In the genomic region with DNA sequence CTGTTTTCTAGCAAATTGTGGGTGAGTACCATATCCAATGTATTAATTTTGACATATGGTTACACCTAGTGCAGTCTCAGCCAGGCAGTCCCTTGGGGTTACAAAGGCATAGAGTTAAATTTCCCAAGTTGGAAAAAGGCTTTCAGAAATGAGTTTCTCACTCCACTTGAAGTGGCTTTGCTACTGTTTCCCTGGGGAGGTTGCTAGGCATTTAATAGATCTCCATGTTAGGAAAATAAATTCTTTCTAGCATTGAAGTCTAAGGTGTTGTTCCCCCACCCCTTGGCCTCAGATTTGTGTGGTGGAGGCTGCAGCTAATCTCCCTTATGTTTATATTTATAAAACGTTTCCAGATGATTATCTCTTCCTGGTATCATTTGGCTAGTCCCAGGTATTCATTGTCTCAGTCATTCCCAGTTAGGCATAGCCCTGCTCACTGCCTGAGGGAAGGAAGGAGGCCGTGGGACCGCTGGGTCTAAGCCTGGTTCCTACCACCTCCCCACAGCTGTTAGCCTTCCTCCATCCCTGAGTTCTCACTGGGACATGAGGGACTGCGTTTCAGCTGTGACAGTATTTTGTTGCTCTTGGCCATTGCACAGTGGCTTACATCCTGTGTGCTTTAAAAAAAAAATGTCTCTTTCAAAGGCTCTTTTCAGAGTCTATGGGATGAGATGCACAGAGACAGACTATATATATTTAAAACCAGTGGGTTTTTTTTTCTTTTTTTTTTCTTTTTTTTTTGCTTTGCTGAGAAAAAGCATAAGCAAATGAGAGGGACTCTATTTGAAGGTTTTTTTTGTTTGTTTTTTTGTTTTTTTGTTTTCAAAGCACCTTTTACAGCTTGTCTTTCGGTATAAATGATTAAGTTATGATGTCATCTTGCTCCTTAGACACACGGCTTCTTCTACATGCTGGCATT, we compare ENCODE assay signal across 18 cellular contexts.
DNase-seq lines count a peak whose midpoint lies in the region; ATAC-seq lines count a peak whose summit lies in the region.
"Had no signal": no experiment of that assay in that cellular context is flagged by ENCODE, and none has a peak within 500 bp of the region (broad histone marks: within the 10 kb centered on the region; RNA-seq: fewer than 3 reads in every experiment).

No MANE protein-coding gene starts in this region.

- no peak for ATAC-seq in activated T-cell treated with anti-CD3 and anti-CD28 coated beads, Interleukin-2, amount 50 U/mL, for 72 hours (replicated peaks in 1 of 2)
- ATAC-seq: activated naive CD4-positive, alpha-beta T cell treated with anti-CD3 and anti-CD28 coated beads, Interleukin-2, amount 50 U/mL, for 72 hours had no signal

- H3K4me3 Mint-ChIP-seq in dendritic cell treated with granulocyte-macrophage colony-stimulating factor and Interleukin-4, amounts not matched to agents 40 ng/mL and 50 ng/mL, for 4 days: no peak overlapping the region
- no peak overlapping the region for H3K4me3 Mint-ChIP-seq in activated T-cell treated with anti-CD3 and anti-CD28 coated beads, Interleukin-2, amount 50 U/mL, for 72 hours
- H3K4me3 Mint-ChIP-seq in activated CD4-positive, alpha-beta memory T cell treated with anti-CD3 and anti-CD28 coated beads for 36 hours: no peak overlapping the region
- H3K4me3 Mint-ChIP-seq: activated CD4-positive, alpha-beta T cell treated with anti-CD3 and anti-CD28 coated beads, Interleukin-2, amount 10 ng/mL, durations not matched to agents 24 days and 14 days; B cell; IgD-negative memory B cell had no signal

- DNase-seq in DMS79 treated with DMSO at 0.1 percent for 48 hours (lab: John Stamatoyannopoulos, UW) (peak; percentile 30), NCI-H1694 treated with DMSO at 0.1 percent for 48 hours (lab: John Stamatoyannopoulos, UW) (peak; percentile 5), neuronal stem cell (ENCODE audit: low spot score) (no peak), NCI-H510A treated with DMSO at 0.1 percent for 48 hours (lab: John Stamatoyannopoulos, UW) (no peak)
- no peak for DNase-seq in activated T-cell treated with anti-CD3 and anti-CD28 coated beads, Interleukin-2, amount 50 U/mL, for 72 hours
- no peak for DNase-seq in activated CD4-positive, alpha-beta memory T cell treated with anti-CD3 and anti-CD28 coated beads for 36 hours
- DNase-seq: activated CD4-positive, alpha-beta T cell treated with anti-CD3 and anti-CD28 coated beads, Interleukin-2, amount 10 ng/mL, durations not matched to agents 24 days and 14 days; activated T-cell treated with anti-CD3 and anti-CD28 coated beads for 4 hours; cortex of kidney; NCI-H510A; PC-9; thyroid gland had no signal

- no peak overlapping the region for H3K14ac ChIP-seq in neuronal stem cell (ENCODE audit: low read length)

- no peak overlapping the region for H2BK15ac ChIP-seq in neuronal stem cell (ENCODE audit: low read length)

- H3K9me3 ChIP-seq in neuronal stem cell (replicated peaks in 1 of 2; ENCODE audit: control insufficient read depth in 2 of 2, insufficient read depth in 1 of 2, low read depth in 1 of 2, low read length in 2 of 2): no peaks in the 10 kb centered on the region
- H3K9me3 ChIP-seq: esophagus muscularis mucosa, thyroid gland had no signal

- H4K8ac ChIP-seq in neuronal stem cell (ENCODE audit: low read depth, low read length): no peak overlapping the region

- no peaks in the 10 kb centered on the region for H3K27me3 ChIP-seq in neuronal stem cell (ENCODE audit: control insufficient read depth in 3 of 3, insufficient read depth in 3 of 3, low read depth in 1 of 3, low read length in 3 of 3)
- H3K27me3 ChIP-seq: esophagus muscularis mucosa, thyroid gland had no signal

- no peaks in the 10 kb centered on the region for H3K36me3 Mint-ChIP-seq in dendritic cell treated with granulocyte-macrophage colony-stimulating factor and Interleukin-4, amounts not matched to agents 40 ng/mL and 50 ng/mL, for 4 days (ENCODE audit: low read depth)
- peaks cover 3% of the 10 kb centered on the region in 2 donors for H3K36me3 Mint-ChIP-seq in activated T-cell treated with anti-CD3 and anti-CD28 coated beads, Interleukin-2, amount 50 U/mL, for 72 hours (ENCODE audit: insufficient read depth in 2 of 2)
- no peaks in the 10 kb centered on the region for H3K36me3 Mint-ChIP-seq in activated CD4-positive, alpha-beta memory T cell treated with anti-CD3 and anti-CD28 coated beads for 36 hours
- H3K36me3 Mint-ChIP-seq: IgD-negative memory B cell had no signal

- no peak overlapping the region for H3K4ac ChIP-seq in neuronal stem cell (ENCODE audit: low read length)

- intact Hi-C loops in dendritic cell treated with granulocyte-macrophage colony-stimulating factor and Interleukin-4, amounts not matched to agents 40 ng/mL and 50 ng/mL, for 4 days (cut with micrococcal nuclease): no loop called here
- intact Hi-C loops in activated CD4-positive, alpha-beta memory T cell treated with anti-CD3 and anti-CD28 coated beads for 36 hours (cut with micrococcal nuclease): no loop called here

- H3K4me2 ChIP-seq in neuronal stem cell (ENCODE audit: insufficient read depth, low read length, poor library complexity, severe bottlenecking): no peak overlapping the region
- H3K4me2 ChIP-seq: PC-9 had no signal

- H3K27ac Mint-ChIP-seq in dendritic cell treated with granulocyte-macrophage colony-stimulating factor and Interleukin-4, amounts not matched to agents 40 ng/mL and 50 ng/mL, for 4 days: peak overlapping the region; percentile 43
- no peak overlapping the region for H3K27ac Mint-ChIP-seq in activated T-cell treated with anti-CD3 and anti-CD28 coated beads, Interleukin-2, amount 50 U/mL, for 72 hours
- H3K27ac Mint-ChIP-seq in activated CD4-positive, alpha-beta memory T cell treated with anti-CD3 and anti-CD28 coated beads for 36 hours: no peak overlapping the region
- H3K27ac Mint-ChIP-seq: activated CD4-positive, alpha-beta T cell treated with anti-CD3 and anti-CD28 coated beads, Interleukin-2, amount 10 ng/mL, durations not matched to agents 24 days and 14 days; activated naive CD4-positive, alpha-beta T cell treated with anti-CD3 and anti-CD28 coated beads, Interleukin-2, amount 50 U/mL, for 72 hours; B cell; IgD-negative memory B cell had no signal

- H3K18ac ChIP-seq in neuronal stem cell (ENCODE audit: low read length): peak overlapping the region; percentile 41

- no peak overlapping the region for H3K27ac ChIP-seq in neuronal stem cell (replicated peaks; ENCODE audit: low read length)
- H3K27ac ChIP-seq: esophagus muscularis mucosa, PC-9, thyroid gland had no signal

- H3K9ac ChIP-seq in neuronal stem cell (ENCODE audit: low read depth, low read length, poor library complexity): no peak overlapping the region

- H2BK120ac ChIP-seq in neuronal stem cell (ENCODE audit: low read depth, low read length): no peak overlapping the region

- no peak overlapping the region for H2AK5ac ChIP-seq in neuronal stem cell (ENCODE audit: low read depth, low read length)

- no CpG with 5 or more reads among the region's 6 CpGs for WGBS in neuronal stem cell (ENCODE audit: extremely low coverage in 2 of 2, insufficient read length in 2 of 2, insufficient replicate concordance in 1 of 2), 2 donors

- H3K23ac ChIP-seq in neuronal stem cell (ENCODE audit: low read depth, low read length, poor library complexity): no peak overlapping the region

- H4K91ac ChIP-seq in neuronal stem cell (ENCODE audit: low read depth, low read length, poor library complexity): no peak overlapping the region

- H3K4me1 ChIP-seq in neuronal stem cell (ENCODE audit: control insufficient read depth in 2 of 2, insufficient read depth in 1 of 2, low read depth in 1 of 2, low read length in 2 of 2): peaks cover 1 to 6% of the 10 kb centered on the region in 2 donors
- H3K4me1 ChIP-seq: thyroid gland had no signal

- no peaks in the 10 kb centered on the region for H3K27me3 Mint-ChIP-seq in dendritic cell treated with granulocyte-macrophage colony-stimulating factor and Interleukin-4, amounts not matched to agents 40 ng/mL and 50 ng/mL, for 4 days
- H3K27me3 Mint-ChIP-seq in activated T-cell treated with anti-CD3 and anti-CD28 coated beads, Interleukin-2, amount 50 U/mL, for 72 hours (ENCODE audit: low read depth): peaks cover 11% of the 10 kb centered on the region
- H3K27me3 Mint-ChIP-seq in activated CD4-positive, alpha-beta memory T cell treated with anti-CD3 and anti-CD28 coated beads for 36 hours: peaks cover 10% of the 10 kb centered on the region
- H3K27me3 Mint-ChIP-seq: B cell, IgD-negative memory B cell had no signal

- H2BK5ac ChIP-seq in neuronal stem cell (ENCODE audit: low read length): no peak overlapping the region

- H2AFZ ChIP-seq in neuronal stem cell (ENCODE audit: low read length): peak overlapping the region; percentile 48
- H2AFZ ChIP-seq: PC-9 had no signal

- CTCF ChIA-PET in activated CD4-positive, alpha-beta memory T cell treated with anti-CD3 and anti-CD28 coated beads for 36 hours (lab: Charles Lee): no interaction called here

- no peaks in the 10 kb centered on the region for H3K9me3 Mint-ChIP-seq in dendritic cell treated with granulocyte-macrophage colony-stimulating factor and Interleukin-4, amounts not matched to agents 40 ng/mL and 50 ng/mL, for 4 days
- peaks cover 0 to 4% of the 10 kb centered on the region in 2 donors for H3K9me3 Mint-ChIP-seq in activated T-cell treated with anti-CD3 and anti-CD28 coated beads, Interleukin-2, amount 50 U/mL, for 72 hours
- H3K9me3 Mint-ChIP-seq in activated CD4-positive, alpha-beta memory T cell treated with anti-CD3 and anti-CD28 coated beads for 36 hours: no peaks in the 10 kb centered on the region
- H3K9me3 Mint-ChIP-seq: activated CD4-positive, alpha-beta T cell treated with anti-CD3 and anti-CD28 coated beads, Interleukin-2, amount 10 ng/mL, durations not matched to agents 24 days and 14 days had no signal

- H3K4me1 Mint-ChIP-seq in dendritic cell treated with granulocyte-macrophage colony-stimulating factor and Interleukin-4, amounts not matched to agents 40 ng/mL and 50 ng/mL, for 4 days (ENCODE audit: low read depth): peaks cover 27% of the 10 kb centered on the region
- H3K4me1 Mint-ChIP-seq in activated T-cell treated with anti-CD3 and anti-CD28 coated beads, Interleukin-2, amount 50 U/mL, for 72 hours (ENCODE audit: low read depth): peaks cover 5% of the 10 kb centered on the region
- H3K4me1 Mint-ChIP-seq in activated CD4-positive, alpha-beta memory T cell treated with anti-CD3 and anti-CD28 coated beads for 36 hours (ENCODE audit: low read depth): no peaks in the 10 kb centered on the region
- H3K4me1 Mint-ChIP-seq: activated CD4-positive, alpha-beta T cell treated with anti-CD3 and anti-CD28 coated beads, Interleukin-2, amount 10 ng/mL, durations not matched to agents 24 days and 14 days; B cell had no signal

- no peak overlapping the region for H3K4me3 ChIP-seq in neuronal stem cell (ENCODE audit: low read length in 2 of 2)
- H3K4me3 ChIP-seq: esophagus muscularis mucosa, PC-9, skin epidermis, thyroid gland had no signal

- H3K79me1 ChIP-seq in neuronal stem cell (ENCODE audit: low read depth, low read length): no peaks in the 10 kb centered on the region

- H2BK12ac ChIP-seq in neuronal stem cell (ENCODE audit: low read length): no peak overlapping the region

- POLR2A ChIA-PET in activated CD4-positive, alpha-beta memory T cell treated with anti-CD3 and anti-CD28 coated beads for 36 hours (lab: Charles Lee): no interaction called here

- H3K36me3 ChIP-seq in neuronal stem cell (replicated peaks in 1 of 2; ENCODE audit: control insufficient read depth in 2 of 2, insufficient read depth in 2 of 2, low read length in 2 of 2): no peaks in the 10 kb centered on the region
- H3K36me3 ChIP-seq: esophagus muscularis mucosa, thyroid gland had no signal

Comparison
In these comparisons a context has a peak if more than half of its experiments do, and no peak if none do; other contexts are left out.
1. DNase-seq: peak in DMS79 treated with DMSO at 0.1 percent for 48 hours (single experiment) and NCI-H1694 treated with DMSO at 0.1 percent for 48 hours (single experiment); none in neuronal stem cell (single experiment), activated T-cell treated with anti-CD3 and anti-CD28 coated beads, Interleukin-2, amount 50 U/mL, for 72 hours (0 of 2), activated CD4-positive, alpha-beta memory T cell treated with anti-CD3 and anti-CD28 coated beads for 36 hours (single experiment) and NCI-H510A treated with DMSO at 0.1 percent for 48 hours (single experiment).